In the genomic region with DNA sequence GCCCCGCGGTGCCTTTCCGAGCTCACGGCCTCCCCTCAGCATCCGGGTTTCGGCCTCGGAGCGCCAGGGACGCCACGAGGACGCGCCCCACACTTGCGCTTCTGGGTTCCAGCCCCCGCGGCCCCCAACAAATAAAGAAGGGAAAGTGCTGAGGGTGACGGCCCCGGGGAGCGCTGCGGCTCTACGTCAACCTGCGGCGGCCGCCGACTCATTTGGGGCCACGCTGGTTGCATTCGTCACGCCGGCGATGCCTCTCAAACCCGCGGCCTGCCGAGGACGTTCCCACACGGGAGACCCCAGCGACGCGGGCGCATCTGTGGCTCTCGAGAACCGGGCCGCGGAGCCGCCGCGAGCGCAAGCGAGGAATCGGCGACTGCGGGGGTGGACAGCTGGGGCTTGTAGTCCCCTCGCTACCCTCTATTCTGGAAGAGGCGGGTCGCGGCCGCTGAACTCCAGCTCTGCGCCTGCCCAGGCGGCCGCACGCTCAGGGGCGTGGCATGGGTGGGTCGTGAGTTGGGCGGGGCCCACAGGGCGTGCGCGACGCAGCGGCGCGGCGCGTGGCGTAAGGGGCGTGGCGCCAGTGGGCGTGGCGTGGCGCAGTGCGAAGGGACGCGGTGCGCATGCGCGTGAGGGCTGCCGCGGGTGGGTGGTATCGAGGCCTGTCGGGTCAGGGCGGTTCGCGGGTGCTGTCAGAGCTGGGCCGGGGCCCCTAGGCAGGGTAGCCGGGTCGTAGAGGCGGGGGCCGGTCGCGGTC, we compare ENCODE assay signal across 8 cellular contexts. TPM values are rescaled to one million over a fixed set of nuclear protein-coding genes. Genes with fewer than 3 reads are reported as not detected.
A peak's percentile ranks its signal among the peaks of the same experiment; 100 is the strongest.
DNase-seq lines count a peak whose midpoint lies in the region; TF ChIP-seq lines count a peak whose summit lies in the region.

A gene with protein sequence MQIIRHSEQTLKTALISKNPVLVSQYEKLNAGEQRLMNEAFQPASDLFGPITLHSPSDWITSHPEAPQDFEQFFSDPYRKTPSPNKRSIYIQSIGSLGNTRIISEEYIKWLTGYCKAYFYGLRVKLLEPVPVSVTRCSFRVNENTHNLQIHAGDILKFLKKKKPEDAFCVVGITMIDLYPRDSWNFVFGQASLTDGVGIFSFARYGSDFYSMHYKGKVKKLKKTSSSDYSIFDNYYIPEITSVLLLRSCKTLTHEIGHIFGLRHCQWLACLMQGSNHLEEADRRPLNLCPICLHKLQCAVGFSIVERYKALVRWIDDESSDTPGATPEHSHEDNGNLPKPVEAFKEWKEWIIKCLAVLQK (plus strand): TSS at position 599 of the 754 bp plus-strand sequence. CDS start 2,145 bp downstream, outside the sequence.

- peaks cover 22% of the 10 kb centered on the region for H3K36me3 ChIP-seq in neuron (ENCODE audit: insufficient read depth, low read length)
- peaks cover 0 to 14% (median 2%) of the 10 kb centered on the region in 5 donors for H3K36me3 ChIP-seq in subcutaneous abdominal adipose tissue (ENCODE audit: control insufficient read depth in 5 of 5, insufficient read depth in 5 of 5, low read length in 5 of 5)

- H3K9ac ChIP-seq in subcutaneous abdominal adipose tissue (ENCODE audit: low read length in 5 of 5), result peak within 1 kb of the TSS; percentile 26 to 93 (median 89)

- H3K27me3 Mint-ChIP-seq in HFFc6 (ENCODE audit: insufficient read depth), result peaks cover 3% of the 10 kb centered on the region; the same call in 1 of the 2 replicates

- H3K36me3 Mint-ChIP-seq in HFFc6 (ENCODE audit: low read depth), result peaks cover 10% of the 10 kb centered on the region; the same call in 1 of the 2 replicates

- H3K9me3 Mint-ChIP-seq in HFFc6, result no peaks in the 10 kb centered on the region

- H3K27ac ChIP-seq in subcutaneous abdominal adipose tissue (ENCODE audit: low read depth, low read length), result peak within 1 kb of the TSS; percentile 91

- H2AFZ ChIP-seq in neuron (ENCODE audit: low read depth, low read length), result peak within 1 kb of the TSS; percentile 91

- no peaks in the 10 kb centered on the region for H3K27me3 ChIP-seq in neuron (ENCODE audit: insufficient read depth, low read length)
- H3K27me3 ChIP-seq in subcutaneous abdominal adipose tissue (ENCODE audit: control insufficient read depth in 5 of 5, insufficient read depth in 4 of 5, low read length in 5 of 5), result no peaks in the 10 kb centered on the region

- peak within 1 kb of the TSS; percentile 89 for H3K4me3 Mint-ChIP-seq in HFFc6

- peaks cover 21% of the 10 kb centered on the region for H3K4me1 Mint-ChIP-seq in HFFc6 (ENCODE audit: low read depth)

- no peak for TF ChIP-seq CTCF in HFFc6 (IDR thresholded peaks at IDR 0.05)

- H3K4me3 ChIP-seq in neuron (ENCODE audit: low read length), result peak within 1 kb of the TSS; percentile 96
- peak within 1 kb of the TSS; percentile 78 to 94 (median 82) for H3K4me3 ChIP-seq in subcutaneous abdominal adipose tissue (ENCODE audit: low read depth in 1 of 5, low read length in 5 of 5)

- peak within 1 kb of the TSS; percentile 98 for H3K27ac Mint-ChIP-seq in HFFc6

- H3K9me3 ChIP-seq in neuron (ENCODE audit: low read length) (no peaks in the 10 kb centered on the region), subcutaneous abdominal adipose tissue (ENCODE audit: control insufficient read depth in 5 of 5, low read length in 5 of 5) (no peaks in the 10 kb centered on the region)

- peak; percentile 55 for DNase-seq in GM04503 (ENCODE audit: low read depth)
- peak; percentile 86 for DNase-seq in HFFc6
- DNase-seq in NAMALWA (ENCODE audit: low spot score), result peak; percentile 95
- peak; percentile 97 for DNase-seq in SK-MEL-5 (ENCODE audit: low read depth, low spot score)
- DNase-seq in activated naive CD4-positive, alpha-beta T cell treated with Interleukin-2 at 50 U/mL for 16 hours, result peak; percentile 97
- DNase-seq in foreskin melanocyte, result peak; percentile 85

- in situ Hi-C loops in SK-MEL-5 (cut with HindIII; ENCODE audit: low pct_unique_long_range_greater_than_20kb, low sequenced_read_pairs), result no loop called here

- H3K4me1 ChIP-seq in neuron (ENCODE audit: insufficient read depth, low read length) (peaks cover 18% of the 10 kb centered on the region), subcutaneous abdominal adipose tissue (ENCODE audit: control insufficient read depth in 5 of 5, insufficient read depth in 5 of 5, low read length in 5 of 5) (peaks cover 5 to 26% (median 21%) of the 10 kb centered on the region in 5 donors)

RNA-seq across cellular contexts. Expression of the gene that starts here (rescaled TPM):
- 100 to 1,000 TPM; 108 to 127 (median 123) TPM for total RNA-seq in HFFc6 (2021; fragmentation: NEBNext Ultra II Directional; extraction: Animal tissue kit (Norgen Biotek cat#: 25700))
- 221 and 235 TPM in 2 replicates for total RNA-seq in SK-MEL-5 (2014; rRNA removed; shearing (Covaris generic))
- 141 and 180 TPM in 2 replicates for polyA plus RNA-seq in SK-MEL-5 (2015; cell fraction: cytosol; rRNA removed)
- polyA plus RNA-seq in SK-MEL-5 (2015; cell fraction: nucleus; rRNA removed), result 192 and 260 TPM in 2 replicates

Comparison
In these comparisons a context has a peak if more than half of its experiments do, and no peak if none do; other contexts are left out.
1. Peak in every context shown above with its lines: DNase-seq, H3K4me3 ChIP-seq and H3K27ac ChIP-seq.